In the genomic region with DNA sequence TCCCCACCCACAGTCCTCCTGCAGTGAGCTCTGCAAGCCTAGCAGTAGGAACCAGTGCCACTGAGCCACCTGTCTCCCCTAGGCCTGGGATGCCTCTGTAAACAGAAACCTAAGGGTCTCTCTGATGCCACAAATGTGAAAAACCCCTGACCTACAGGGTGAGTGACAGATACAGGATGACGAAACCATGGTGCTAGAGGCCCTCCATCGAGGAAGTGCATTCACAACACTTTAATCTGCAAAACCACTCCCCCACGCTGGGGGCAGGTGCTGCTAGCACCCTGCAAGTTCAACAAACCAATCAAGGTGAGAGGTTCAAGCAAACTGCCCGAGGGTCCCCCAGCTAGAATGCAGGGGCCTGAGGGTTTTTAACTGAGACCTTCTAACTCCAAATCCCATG, we compare ENCODE assay signal across 1 cellular context.
A peak's percentile ranks its signal among the peaks of the same experiment; 100 is the strongest.
TF ChIP-seq lines count a peak whose summit lies in the region.

No MANE protein-coding gene starts in this region.

TF ChIP-seq in GM12878, 131 proteins besides CTCF, POLR2A, EP300 and RAD21 (continued from another document):
- TF ChIP-seq, protein P1, sequence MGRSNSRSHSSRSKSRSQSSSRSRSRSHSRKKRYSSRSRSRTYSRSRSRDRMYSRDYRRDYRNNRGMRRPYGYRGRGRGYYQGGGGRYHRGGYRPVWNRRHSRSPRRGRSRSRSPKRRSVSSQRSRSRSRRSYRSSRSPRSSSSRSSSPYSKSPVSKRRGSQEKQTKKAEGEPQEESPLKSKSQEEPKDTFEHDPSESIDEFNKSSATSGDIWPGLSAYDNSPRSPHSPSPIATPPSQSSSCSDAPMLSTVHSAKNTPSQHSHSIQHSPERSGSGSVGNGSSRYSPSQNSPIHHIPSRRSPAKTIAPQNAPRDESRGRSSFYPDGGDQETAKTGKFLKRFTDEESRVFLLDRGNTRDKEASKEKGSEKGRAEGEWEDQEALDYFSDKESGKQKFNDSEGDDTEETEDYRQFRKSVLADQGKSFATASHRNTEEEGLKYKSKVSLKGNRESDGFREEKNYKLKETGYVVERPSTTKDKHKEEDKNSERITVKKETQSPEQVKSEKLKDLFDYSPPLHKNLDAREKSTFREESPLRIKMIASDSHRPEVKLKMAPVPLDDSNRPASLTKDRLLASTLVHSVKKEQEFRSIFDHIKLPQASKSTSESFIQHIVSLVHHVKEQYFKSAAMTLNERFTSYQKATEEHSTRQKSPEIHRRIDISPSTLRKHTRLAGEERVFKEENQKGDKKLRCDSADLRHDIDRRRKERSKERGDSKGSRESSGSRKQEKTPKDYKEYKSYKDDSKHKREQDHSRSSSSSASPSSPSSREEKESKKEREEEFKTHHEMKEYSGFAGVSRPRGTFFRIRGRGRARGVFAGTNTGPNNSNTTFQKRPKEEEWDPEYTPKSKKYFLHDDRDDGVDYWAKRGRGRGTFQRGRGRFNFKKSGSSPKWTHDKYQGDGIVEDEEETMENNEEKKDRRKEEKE (IDR thresholded peaks at IDR 0.05): no peak
- TF ChIP-seq RB1 (IDR thresholded peaks at IDR 0.05; ENCODE audit: borderline replicate concordance) (no peak), EED (IDR thresholded peaks at IDR 0.05; ENCODE audit: low read depth) (peak; percentile 42; the same call in 1 of the 2 replicates), CHD4 (IDR thresholded peaks at IDR 0.05) (no peak), JUNB (IDR thresholded peaks at IDR 0.05) (no peak), CBX3 (IDR thresholded peaks at IDR 0.05; ENCODE audit: borderline replicate concordance, low read depth) (no peak), MTA2 (IDR thresholded peaks at IDR 0.05; ENCODE audit: low read depth) (no peak), HCFC1 (IDR thresholded peaks at IDR 0.05; ENCODE audit: low read length) (no peak), NRF1 (conservative IDR thresholded peaks at IDR 0.05; ENCODE audit: low read depth, low read length) (no peak), FOS (IDR thresholded peaks at IDR 0.05; ENCODE audit: borderline replicate concordance, extremely low read depth, insufficient read length) (no peak), STAT1 (conservative IDR thresholded peaks at IDR 0.05) (no peak), RUNX3 (IDR thresholded peaks at IDR 0.05; ENCODE audit: low read length) (peak; percentile 52; the same call in 1 of the 2 replicates), PAX8 (IDR thresholded peaks at IDR 0.05) (no peak), SMARCA5 (IDR thresholded peaks at IDR 0.05) (no peak), CREB1 (IDR thresholded peaks at IDR 0.05; ENCODE audit: low read depth) (0 out of 2 replicates have a peak, but pooled peaks have one; percentile 33), WRNIP1 (IDR thresholded peaks at IDR 0.05; ENCODE audit: borderline replicate concordance, low read depth, low read length) (no peak), RCOR1 (conservative IDR thresholded peaks at IDR 0.05; ENCODE audit: low read depth, low read length) (no peak)
- TF ChIP-seq, protein P2, sequence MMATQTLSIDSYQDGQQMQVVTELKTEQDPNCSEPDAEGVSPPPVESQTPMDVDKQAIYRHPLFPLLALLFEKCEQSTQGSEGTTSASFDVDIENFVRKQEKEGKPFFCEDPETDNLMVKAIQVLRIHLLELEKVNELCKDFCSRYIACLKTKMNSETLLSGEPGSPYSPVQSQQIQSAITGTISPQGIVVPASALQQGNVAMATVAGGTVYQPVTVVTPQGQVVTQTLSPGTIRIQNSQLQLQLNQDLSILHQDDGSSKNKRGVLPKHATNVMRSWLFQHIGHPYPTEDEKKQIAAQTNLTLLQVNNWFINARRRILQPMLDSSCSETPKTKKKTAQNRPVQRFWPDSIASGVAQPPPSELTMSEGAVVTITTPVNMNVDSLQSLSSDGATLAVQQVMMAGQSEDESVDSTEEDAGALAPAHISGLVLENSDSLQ (IDR thresholded peaks at IDR 0.05): peak; percentile 69
- TF ChIP-seq, protein P3, sequence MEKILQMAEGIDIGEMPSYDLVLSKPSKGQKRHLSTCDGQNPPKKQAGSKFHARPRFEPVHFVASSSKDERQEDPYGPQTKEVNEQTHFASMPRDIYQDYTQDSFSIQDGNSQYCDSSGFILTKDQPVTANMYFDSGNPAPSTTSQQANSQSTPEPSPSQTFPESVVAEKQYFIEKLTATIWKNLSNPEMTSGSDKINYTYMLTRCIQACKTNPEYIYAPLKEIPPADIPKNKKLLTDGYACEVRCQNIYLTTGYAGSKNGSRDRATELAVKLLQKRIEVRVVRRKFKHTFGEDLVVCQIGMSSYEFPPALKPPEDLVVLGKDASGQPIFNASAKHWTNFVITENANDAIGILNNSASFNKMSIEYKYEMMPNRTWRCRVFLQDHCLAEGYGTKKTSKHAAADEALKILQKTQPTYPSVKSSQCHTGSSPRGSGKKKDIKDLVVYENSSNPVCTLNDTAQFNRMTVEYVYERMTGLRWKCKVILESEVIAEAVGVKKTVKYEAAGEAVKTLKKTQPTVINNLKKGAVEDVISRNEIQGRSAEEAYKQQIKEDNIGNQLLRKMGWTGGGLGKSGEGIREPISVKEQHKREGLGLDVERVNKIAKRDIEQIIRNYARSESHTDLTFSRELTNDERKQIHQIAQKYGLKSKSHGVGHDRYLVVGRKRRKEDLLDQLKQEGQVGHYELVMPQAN (conservative IDR thresholded peaks at IDR 0.05): no peak
- TF ChIP-seq, protein P4, sequence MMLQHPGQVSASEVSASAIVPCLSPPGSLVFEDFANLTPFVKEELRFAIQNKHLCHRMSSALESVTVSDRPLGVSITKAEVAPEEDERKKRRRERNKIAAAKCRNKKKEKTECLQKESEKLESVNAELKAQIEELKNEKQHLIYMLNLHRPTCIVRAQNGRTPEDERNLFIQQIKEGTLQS (IDR thresholded peaks at IDR 0.05; ENCODE audit: borderline replicate concordance, extremely low read depth, low read depth, low read length): no peak
TF ChIP-seq in GM12878: peak in this region for 5.
